8 cellular contexts compared by ENCODE assay signal in genomic region chr18:21111351-21112139, GRCh38. TPM values are rescaled to one million over a fixed set of nuclear protein-coding genes. Genes with fewer than 3 reads are reported as not detected.
A peak's percentile ranks its signal among the peaks of the same experiment; 100 is the strongest.
DNase-seq lines count a peak whose midpoint lies in the region; ATAC-seq and TF ChIP-seq lines count a peak whose summit lies in the region.

TSS of gene ROCK1 (minus strand) at chr18:21111813. CDS start at chr18:21110910, 903 bp downstream.

- peaks cover 6% of the 10 kb centered on the region for H3K27me3 Mint-ChIP-seq in GM23338 (ENCODE audit: insufficient read depth, low read depth, poor library complexity)

- WGBS in esophagus squamous epithelium, 2 donors = 0% methylated on average over 4 to 26 of the region's 80 CpGs

- peaks cover 35% of the 10 kb centered on the region for H4K20me1 ChIP-seq in GM23338 (replicated peaks; ENCODE audit: insufficient read depth)

- peak within 1 kb of the TSS; percentile 83 for H3K4me2 ChIP-seq in GM23338

- no peak for TF ChIP-seq CTCF in GM23338 (conservative IDR thresholded peaks at IDR 0.05; ENCODE audit: low read depth in 2 of 2)
- no peak for TF ChIP-seq CTCF in esophagus squamous epithelium (IDR thresholded peaks at IDR 0.05)

- H3K36me3 ChIP-seq in GM23338 (ENCODE audit: insufficient read depth) = no peaks in the 10 kb centered on the region
- H3K36me3 ChIP-seq in esophagus squamous epithelium = no peaks in the 10 kb centered on the region

- TF ChIP-seq POLR2A in esophagus squamous epithelium (IDR thresholded peaks at IDR 0.05) = peak in 2 of 4 donors; percentile 80

- intact Hi-C loops in esophagus squamous epithelium (cut with DNase I) = no loop called here

- H3K4me3 Mint-ChIP-seq in GM23338 = peak within 1 kb of the TSS; percentile 88; the same call in 2 of the 3 replicates

- H3K4me3 ChIP-seq in GM23338 = peak within 1 kb of the TSS; percentile 94
- peak within 1 kb of the TSS; percentile 85 to 97 (median 93) for H3K4me3 ChIP-seq in esophagus squamous epithelium

- peaks cover 15% of the 10 kb centered on the region for H3K4me1 Mint-ChIP-seq in GM23338

- peak within 1 kb of the TSS; percentile 96 for H2AFZ ChIP-seq in GM23338

- H3K27ac Mint-ChIP-seq in GM23338 = peak within 1 kb of the TSS; percentile 90

- DNase-seq in Daoy (ENCODE audit: low read depth) (peak; percentile 95), GM23338 (ENCODE audit: low spot score) (peak; percentile 97), Kasumi-1 (lab: John Stamatoyannopoulos, UW) (peak; percentile 91), RKO (ENCODE audit: low spot score) (peak; percentile 95), activated T-helper 1 cell treated with Interleukin-2 at 50 U/mL for 16 hours (ENCODE audit: low read depth) (peak; percentile 99), esophagus squamous epithelium (lab: John Stamatoyannopoulos, UW) (peak; percentile 89), myocyte (ENCODE audit: low read depth) (peak; percentile 97)
- peak; percentile 97 to 99 for DNase-seq in stimulated activated CD8-positive, alpha-beta memory T cell treated with anti-CD3 and anti-CD28 coated beads, Interleukin-7, amount 100 ng/mL, for 4 hours (ENCODE audit: low read depth in 2 of 2)

- no peaks in the 10 kb centered on the region for H3K9me3 ChIP-seq in esophagus squamous epithelium

- peaks cover 31% of the 10 kb centered on the region for H3K4me1 ChIP-seq in GM23338 (ENCODE audit: insufficient read depth)
- H3K4me1 ChIP-seq in esophagus squamous epithelium = peaks cover 3 to 54% (median 13%) of the 10 kb centered on the region in 3 donors

- H3F3A ChIP-seq in GM23338 (replicated peaks; ENCODE audit: low read depth) = no peaks in the 10 kb centered on the region

- ATAC-seq in GM23338 = peak; percentile 94

- peaks cover 43% of the 10 kb centered on the region for H3K79me2 ChIP-seq in GM23338 (replicated peaks; ENCODE audit: insufficient read depth)

- H3K27ac ChIP-seq in GM23338 (ENCODE audit: low read depth) (peak within 1 kb of the TSS; percentile 93), esophagus squamous epithelium (peak within 1 kb of the TSS; percentile 95 to 99 (median 96))

- no peaks in the 10 kb centered on the region; the same call in 2 of the 3 replicates for H3K36me3 Mint-ChIP-seq in GM23338 (ENCODE audit: low read depth)

- peaks cover 11% of the 10 kb centered on the region for H3K27me3 ChIP-seq in GM23338 (ENCODE audit: insufficient read depth)
- H3K27me3 ChIP-seq in esophagus squamous epithelium = no peaks in the 10 kb centered on the region

- no peaks in the 10 kb centered on the region for H3K9me2 ChIP-seq in GM23338 (ENCODE audit: insufficient read depth)

- H3K9me3 Mint-ChIP-seq in GM23338 = no peaks in the 10 kb centered on the region

TF ChIP-seq in GM23338, 12 proteins besides CTCF, POLR2A, EP300 and RAD21 (continues in another document):
- TF ChIP-seq NANOG (IDR thresholded peaks at IDR 0.05; ENCODE audit: borderline replicate concordance) = no peak
- no peak for TF ChIP-seq JUNB (IDR thresholded peaks at IDR 0.05; ENCODE audit: unreplicated experiment)
- TF ChIP-seq ETS1 (IDR thresholded peaks at IDR 0.05) = no peak
- no peak for TF ChIP-seq EZH2 (IDR thresholded peaks at IDR 0.05; ENCODE audit: low read depth, unreplicated experiment)
- no peak for TF ChIP-seq REST (IDR thresholded peaks at IDR 0.05; ENCODE audit: unreplicated experiment)
- TF ChIP-seq EZH2phosphoT487 (IDR thresholded peaks at IDR 0.05; ENCODE audit: unreplicated experiment) = no peak

RNA-seq across cellular contexts. Expression of gene ROCK1, which starts in this region (rescaled TPM):
- 9.6 and 13.8 TPM in 2 replicates for total RNA-seq in Daoy (2014; rRNA removed; shearing (Covaris generic))
- 37.2 and 39.5 TPM in 2 replicates for total RNA-seq in GM23338 (2014; rRNA removed; shearing (Covaris generic))
- polyA plus RNA-seq in GM23338 (2016; fragmentation: Nextera tagmentation; extraction: Ambion mirVana) = 36.5 and 42.8 TPM in 2 replicates
- total RNA-seq in esophagus squamous epithelium (10 to 100 TPM; 17.6 to 58.2 (median 24.8) TPM), myocyte (24.7 and 46.3 TPM in 2 replicates)
- 12.7 TPM for polyA plus RNA-seq in myocyte (2012)

Comparison
In these comparisons a context has a peak if more than half of its experiments do, and no peak if none do; other contexts are left out.
1. Peak in every context shown above with its lines: DNase-seq, ATAC-seq, H3K4me3 ChIP-seq and H3K27ac ChIP-seq.